In genomic region chr5:130110333-130110732, GRCh38 we compare ENCODE assay signal across 20 cellular contexts.
DNase-seq lines count a peak whose midpoint lies in the region; ATAC-seq, FAIRE-seq and TF ChIP-seq lines count a peak whose summit lies in the region.
"Had no signal": no experiment of that assay in that cellular context is flagged by ENCODE, and none has a peak within 500 bp of the region (broad histone marks: within the 10 kb centered on the region; RNA-seq: fewer than 3 reads in every experiment).

No MANE protein-coding gene starts in this region.

- H2AFZ ChIP-seq in mesenchymal stem cell (ENCODE audit: low read depth, low read length): no peak overlapping the region
- H2AFZ ChIP-seq: PC-9 had no signal

- no peaks in the 10 kb centered on the region for H3K9me3 ChIP-seq in mesenchymal stem cell (ENCODE audit: control insufficient read depth, low read length)
- H3K9me3 ChIP-seq: BLaER1, HAP-1 had no signal

- DNase-seq in D721Med (ENCODE audit: insufficient read length, low spot score) (no peak), SK-MEL-5 (ENCODE audit: low read depth, low spot score) (peak; percentile 2), dedifferentiated amniotic fluid mesenchymal stem cell (ENCODE audit: extremely low spot score) (peak; percentile 27), mesenchymal stem cell (no peak), HuH-7 (ENCODE audit: low spot score) (no peak), epidermal melanocyte (ENCODE audit: insufficient read length, low spot score) (no peak)
- DNase-seq: CD8-positive, alpha-beta T cell; DMS79; MV-4-11; NCI-H1417; NCI-H187 treated with DMSO at 0.1 percent for 48 hours; NCI-H446; NCI-H69; PC-9 had no signal

- no peaks in the 10 kb centered on the region for H3K79me1 ChIP-seq in mesenchymal stem cell (replicated peaks; ENCODE audit: low read length, poor library complexity, severe bottlenecking)

- no peak overlapping the region for H2BK15ac ChIP-seq in mesenchymal stem cell (ENCODE audit: low read depth, poor library complexity, severe bottlenecking)

- H3K4me2 ChIP-seq in mesenchymal stem cell (ENCODE audit: low read length, poor library complexity, severe bottlenecking): no peak overlapping the region
- H3K4me2 ChIP-seq: BLaER1, PC-9 had no signal

- no peak overlapping the region for H3K23ac ChIP-seq in mesenchymal stem cell (ENCODE audit: low read length in 2 of 2)

- H3K27me3 ChIP-seq in mesenchymal stem cell (ENCODE audit: control insufficient read depth in 1 of 2, insufficient read depth in 1 of 2, low read length in 2 of 2): no peaks in the 10 kb centered on the region
- H3K27me3 ChIP-seq: BLaER1 had no signal

- H3K9ac ChIP-seq in mesenchymal stem cell (ENCODE audit: low read length): peak overlapping the region; percentile 24
- H3K9ac ChIP-seq: BLaER1 had no signal

- H2AK5ac ChIP-seq in mesenchymal stem cell (ENCODE audit: low read length, severe bottlenecking): no peak overlapping the region

- H4K91ac ChIP-seq in mesenchymal stem cell (ENCODE audit: low read length): no peak overlapping the region

- H3K36me3 ChIP-seq in mesenchymal stem cell (ENCODE audit: control insufficient read depth in 1 of 2, insufficient read depth in 2 of 2, low read depth in 1 of 2, low read length in 2 of 2): no peaks in the 10 kb centered on the region
- H3K36me3 ChIP-seq: BLaER1, HAP-1 had no signal

- no peak overlapping the region for H4K8ac ChIP-seq in mesenchymal stem cell (ENCODE audit: low read length)

- no peaks in the 10 kb centered on the region for H3K4me1 ChIP-seq in mesenchymal stem cell (ENCODE audit: control insufficient read depth, insufficient read depth, low read depth, low read length)
- H3K4me1 ChIP-seq: HAP-1 had no signal

- H3K4me3 ChIP-seq in mesenchymal stem cell (ENCODE audit: insufficient read depth in 1 of 2, low read depth in 1 of 2, low read length in 2 of 2): no peak overlapping the region
- H3K4me3 ChIP-seq: BLaER1, HAP-1, PC-9 had no signal

- ATAC-seq in GM18511 (IDR thresholded peaks at IDR 0.05; ENCODE audit: unreplicated experiment) (no peak), GM18502 (IDR thresholded peaks at IDR 0.05; ENCODE audit: poor library complexity, unreplicated experiment) (no peak)
- ATAC-seq: CD8-positive, alpha-beta T cell had no signal

- FAIRE-seq in D721Med (lab: Jason Lieb, UNC): peak; percentile 55
- FAIRE-seq: HTR-8/SVneo had no signal

- no peak for TF ChIP-seq CTCF in D721Med (IDR thresholded peaks at IDR 0.05; ENCODE audit: insufficient read depth, missing control alignments)

- no peak overlapping the region for H2BK5ac ChIP-seq in mesenchymal stem cell (ENCODE audit: low read depth, low read length, poor library complexity, severe bottlenecking)

- no peak overlapping the region for H2BK12ac ChIP-seq in mesenchymal stem cell (ENCODE audit: low read length in 2 of 2)

- in situ Hi-C loops in SK-MEL-5 (cut with HindIII; ENCODE audit: low pct_unique_long_range_greater_than_20kb, low sequenced_read_pairs): no loop called here

- H3K18ac ChIP-seq in mesenchymal stem cell (ENCODE audit: low read depth in 1 of 2, low read length in 2 of 2): no peak overlapping the region

- no peak overlapping the region for H3K27ac ChIP-seq in mesenchymal stem cell (ENCODE audit: low read length, poor library complexity, severe bottlenecking)
- H3K27ac ChIP-seq: BLaER1, HL-60, PC-9 had no signal

- no peak overlapping the region for H3K14ac ChIP-seq in mesenchymal stem cell (ENCODE audit: low read length in 2 of 2)

- H3K4ac ChIP-seq in mesenchymal stem cell (ENCODE audit: low read depth in 1 of 2, low read length in 2 of 2): no peak overlapping the region

- H2BK120ac ChIP-seq in mesenchymal stem cell (ENCODE audit: low read depth, low read length): no peak overlapping the region

Comparison
In these comparisons a context has a peak if more than half of its experiments do, and no peak if none do; other contexts are left out.
1. DNase-seq: peak in SK-MEL-5 (single experiment) and dedifferentiated amniotic fluid mesenchymal stem cell (single experiment); none in D721Med (single experiment), mesenchymal stem cell (single experiment), HuH-7 (single experiment) and epidermal melanocyte (single experiment).